Comparison of ENCODE assay signal across 17 cellular contexts in the genomic region with DNA sequence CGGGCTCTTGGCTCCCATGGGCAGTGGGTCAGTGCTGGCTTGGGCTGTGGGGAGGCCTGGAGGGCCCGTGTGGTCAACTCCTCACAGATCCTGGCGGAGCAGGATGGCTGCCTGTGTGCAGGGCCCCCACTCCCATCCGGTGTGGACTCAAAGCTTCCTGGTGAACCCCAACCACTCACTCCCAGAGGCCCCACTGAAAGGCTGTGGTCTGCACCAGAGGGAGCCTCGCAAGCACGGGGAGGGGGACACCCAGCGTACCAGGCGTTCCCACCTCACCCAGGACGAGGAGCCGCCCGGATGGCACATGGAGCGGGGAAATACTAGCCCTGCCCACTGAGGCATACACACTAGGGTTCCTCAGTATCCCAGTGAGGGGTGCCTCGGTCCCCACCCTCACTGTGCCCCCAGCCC.
DNase-seq lines count a peak whose midpoint lies in the region; ATAC-seq and TF ChIP-seq lines count a peak whose summit lies in the region.
"Had no signal": no experiment of that assay in that cellular context is flagged by ENCODE, and none has a peak within 500 bp of the region (broad histone marks: within the 10 kb centered on the region; RNA-seq: fewer than 3 reads in every experiment).

No MANE protein-coding gene starts in this region.

- H3K4me3 ChIP-seq in left ventricle myocardium inferior (no peak overlapping the region), neuronal stem cell (ENCODE audit: low read length in 2 of 2) (no peak overlapping the region), upper lobe of right lung (no peak overlapping the region), A673 (ENCODE audit: low read depth, low read length, poor library complexity, severe bottlenecking) (no peak overlapping the region)
- H3K4me3 ChIP-seq: BLaER1 had no signal

- H3K23ac ChIP-seq in neuronal stem cell (ENCODE audit: low read depth, low read length, poor library complexity) = no peak overlapping the region

- TF ChIP-seq CTCF in left ventricle myocardium inferior (IDR thresholded peaks at IDR 0.05; ENCODE audit: borderline replicate concordance) = no peak
- TF ChIP-seq CTCF in chondrocyte (IDR thresholded peaks at IDR 0.05) = no peak
- no peak for TF ChIP-seq CTCF in upper lobe of right lung (IDR thresholded peaks at IDR 0.05)
- no peak for TF ChIP-seq CTCF in A673 (conservative IDR thresholded peaks at IDR 0.05; ENCODE audit: low read depth, low read length)

- peak overlapping the region; percentile 48 for H2BK12ac ChIP-seq in neuronal stem cell (ENCODE audit: low read length)

- no peak overlapping the region for H3K27ac Mint-ChIP-seq in chondrocyte (ENCODE audit: unreplicated experiment)
- H3K27ac Mint-ChIP-seq: CD8-positive, alpha-beta memory T cell; H9 had no signal

- H2AK5ac ChIP-seq in neuronal stem cell (ENCODE audit: low read depth, low read length) = peak overlapping the region; percentile 77

- no peaks in the 10 kb centered on the region for H3K36me3 ChIP-seq in left ventricle myocardium inferior
- no peaks in the 10 kb centered on the region for H3K36me3 ChIP-seq in neuronal stem cell (replicated peaks in 1 of 2; ENCODE audit: control insufficient read depth in 2 of 2, insufficient read depth in 2 of 2, low read length in 2 of 2)
- no peaks in the 10 kb centered on the region for H3K36me3 ChIP-seq in upper lobe of right lung
- no peaks in the 10 kb centered on the region for H3K36me3 ChIP-seq in A673 (ENCODE audit: insufficient read depth, low read length, poor library complexity, severe bottlenecking)
- H3K36me3 ChIP-seq: BLaER1 had no signal

- no peak overlapping the region for H4K91ac ChIP-seq in neuronal stem cell (ENCODE audit: low read depth, low read length, poor library complexity)

- no peak overlapping the region for H2BK120ac ChIP-seq in neuronal stem cell (ENCODE audit: low read depth, low read length)

- no peak overlapping the region for H2BK5ac ChIP-seq in neuronal stem cell (ENCODE audit: low read length)

- BruUV-seq in A673 (replicated peaks; lab: Mats Ljungman, UMichigan) = no TSS peak

- H3K9me3 ChIP-seq in left ventricle myocardium inferior (replicated peaks) = peaks cover 13% of the 10 kb centered on the region
- H3K9me3 ChIP-seq in neuronal stem cell (replicated peaks in 1 of 2; ENCODE audit: control insufficient read depth in 2 of 2, insufficient read depth in 1 of 2, low read depth in 1 of 2, low read length in 2 of 2) = peaks cover 0 to 11% of the 10 kb centered on the region in 2 donors
- no peaks in the 10 kb centered on the region for H3K9me3 ChIP-seq in upper lobe of right lung
- H3K9me3 ChIP-seq in A673 (ENCODE audit: low read depth, low read length, poor library complexity, severe bottlenecking) = peaks cover 5% of the 10 kb centered on the region

- no peaks in the 10 kb centered on the region for H3K4me1 Mint-ChIP-seq in chondrocyte (ENCODE audit: low read depth)
- H3K4me1 Mint-ChIP-seq: CD8-positive, alpha-beta memory T cell; H9 had no signal

- no CpG with 5 or more reads among the region's 13 CpGs for WGBS in neuronal stem cell (ENCODE audit: extremely low coverage in 2 of 2, insufficient read length in 2 of 2, insufficient replicate concordance in 1 of 2), 2 donors

- intact Hi-C loops in Right ventricle myocardium inferior (cut with DNase I) = no loop called here
- intact Hi-C loops in left ventricle myocardium inferior (cut with micrococcal nuclease) = no loop called here
- intact Hi-C loops in upper lobe of right lung (cut with DNase I) = no loop called here
- intact Hi-C loops in A673 (cut with micrococcal nuclease; ENCODE audit: unreplicated experiment) = no loop called here

- H3K79me1 ChIP-seq in neuronal stem cell (ENCODE audit: low read depth, low read length) = no peaks in the 10 kb centered on the region

- H3K27me3 Mint-ChIP-seq in chondrocyte (ENCODE audit: low read depth) = no peaks in the 10 kb centered on the region

- H3K36me3 Mint-ChIP-seq in chondrocyte (ENCODE audit: low read depth) = no peaks in the 10 kb centered on the region
- H3K36me3 Mint-ChIP-seq: CD8-positive, alpha-beta memory T cell had no signal

- H3K9ac ChIP-seq in neuronal stem cell (ENCODE audit: low read depth, low read length, poor library complexity) = peak overlapping the region; percentile 50
- H3K9ac ChIP-seq: BLaER1 had no signal

- H3K18ac ChIP-seq in neuronal stem cell (ENCODE audit: low read length) = no peak overlapping the region

- H3K27ac ChIP-seq in left ventricle myocardium inferior (replicated peaks) (no peak overlapping the region), neuronal stem cell (replicated peaks; ENCODE audit: low read length) (no peak overlapping the region), upper lobe of right lung (no peak overlapping the region), A673 (ENCODE audit: low read depth, low read length, poor library complexity, severe bottlenecking) (no peak overlapping the region)
- H3K27ac ChIP-seq: 22Rv1, BLaER1 had no signal

- CTCF ChIA-PET in A673 (lab: Charles Lee) = no interaction called here

- no peak overlapping the region for H3K14ac ChIP-seq in neuronal stem cell (ENCODE audit: low read length)

- no peak overlapping the region for H3K4me3 Mint-ChIP-seq in chondrocyte (ENCODE audit: unreplicated experiment)
- H3K4me3 Mint-ChIP-seq: CD8-positive, alpha-beta memory T cell; H9 had no signal

- no peak overlapping the region for H2BK15ac ChIP-seq in neuronal stem cell (ENCODE audit: low read length)

- H4K8ac ChIP-seq in neuronal stem cell (ENCODE audit: low read depth, low read length) = no peak overlapping the region

- ATAC-seq in Right ventricle myocardium inferior (no peak), upper lobe of right lung (no peak)

- H2AFZ ChIP-seq in neuronal stem cell (ENCODE audit: low read length) = no peak overlapping the region

- POLR2A ChIA-PET in A673 (lab: Charles Lee; ENCODE audit: low non-redundant PET) = no interaction called here

- peaks cover 6% of the 10 kb centered on the region for H3K9me3 Mint-ChIP-seq in chondrocyte (ENCODE audit: low read depth)

- H3K4me1 ChIP-seq in left ventricle myocardium inferior = no peaks in the 10 kb centered on the region
- peaks cover 0 to 1% of the 10 kb centered on the region in 2 donors for H3K4me1 ChIP-seq in neuronal stem cell (ENCODE audit: control insufficient read depth in 2 of 2, insufficient read depth in 1 of 2, low read depth in 1 of 2, low read length in 2 of 2)
- H3K4me1 ChIP-seq in upper lobe of right lung = no peaks in the 10 kb centered on the region
- H3K4me1 ChIP-seq in A673 (ENCODE audit: insufficient read depth, low read length, poor library complexity, severe bottlenecking) = no peaks in the 10 kb centered on the region
- H3K4me1 ChIP-seq: Caco-2 had no signal

- H3K4ac ChIP-seq in neuronal stem cell (ENCODE audit: low read length) = no peak overlapping the region

- DNase-seq in Right ventricle myocardium inferior (ENCODE audit: missing footprints) (peak; percentile 50), left ventricle myocardium inferior (no peak), chondrocyte (ENCODE audit: low spot score) (peak; percentile 83), neuronal stem cell (ENCODE audit: low spot score) (no peak), upper lobe of right lung (peak; percentile 46), NCI-H1092 treated with DMSO at 0.1 percent for 48 hours (lab: John Stamatoyannopoulos, UW) (no peak), A673 (ENCODE audit: low spot score) (no peak), EL (no peak)
- DNase-seq: AML-193; Caco-2; CD8-positive, alpha-beta memory T cell; DND-41; GF-D8; GOT3; H9 had no signal

- H3K27me3 ChIP-seq in left ventricle myocardium inferior (ENCODE audit: low read depth) (peaks cover 45% of the 10 kb centered on the region), neuronal stem cell (ENCODE audit: control insufficient read depth in 3 of 3, insufficient read depth in 3 of 3, low read depth in 1 of 3, low read length in 3 of 3) (peaks cover 0 to 36% (median 0%) of the 10 kb centered on the region in 3 experiments), upper lobe of right lung (peaks cover 36% of the 10 kb centered on the region), A673 (replicated peaks; ENCODE audit: insufficient read depth, low read depth, low read length, poor library complexity) (peaks cover 49% of the 10 kb centered on the region)

- H3K4me2 ChIP-seq in neuronal stem cell (ENCODE audit: insufficient read depth, low read length, poor library complexity, severe bottlenecking) = no peak overlapping the region
- H3K4me2 ChIP-seq: BLaER1 had no signal

Comparison
In these comparisons a context has a peak if more than half of its experiments do, and no peak if none do; other contexts are left out.
1. DNase-seq: peak in Right ventricle myocardium inferior (single experiment), chondrocyte (single experiment) and upper lobe of right lung (single experiment); none in left ventricle myocardium inferior (single experiment), neuronal stem cell (single experiment), NCI-H1092 treated with DMSO at 0.1 percent for 48 hours (single experiment), A673 (single experiment) and EL (single experiment).